1 cellular context compared by ENCODE assay signal in the genomic region with DNA sequence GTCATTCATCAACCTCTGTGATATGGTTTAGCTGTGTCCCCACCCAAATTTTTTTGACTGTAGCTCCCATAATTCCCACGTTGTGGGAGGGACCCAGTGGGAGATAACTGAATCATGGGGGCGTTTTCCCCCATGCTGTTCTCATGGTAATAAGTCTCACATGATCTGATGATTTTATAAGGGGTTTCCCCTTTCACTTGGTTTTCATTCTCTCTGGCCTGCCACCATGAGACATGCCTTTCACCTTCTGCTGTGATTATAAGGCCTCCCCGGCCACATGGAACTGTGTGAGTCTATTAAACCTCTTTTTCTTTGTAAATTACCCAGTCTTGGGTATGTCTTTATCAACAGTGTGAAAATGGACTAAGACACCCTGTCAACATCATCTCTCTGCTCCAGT.
TF ChIP-seq lines count a peak whose summit lies in the region.

No MANE protein-coding gene starts in this region.

TF ChIP-seq in K562, 482 proteins besides CTCF, POLR2A, EP300 and RAD21:
- TF ChIP-seq EGR1 (conservative IDR thresholded peaks at IDR 0.05): peak; percentile 33; the same call in 1 of the 2 replicates
- no peak for TF ChIP-seq PURB (CRISPR knock-in tag; IDR thresholded peaks at IDR 0.05; ENCODE audit: low read depth)
TF ChIP-seq in K562: peak in this region for 1.
